In the genomic region with DNA sequence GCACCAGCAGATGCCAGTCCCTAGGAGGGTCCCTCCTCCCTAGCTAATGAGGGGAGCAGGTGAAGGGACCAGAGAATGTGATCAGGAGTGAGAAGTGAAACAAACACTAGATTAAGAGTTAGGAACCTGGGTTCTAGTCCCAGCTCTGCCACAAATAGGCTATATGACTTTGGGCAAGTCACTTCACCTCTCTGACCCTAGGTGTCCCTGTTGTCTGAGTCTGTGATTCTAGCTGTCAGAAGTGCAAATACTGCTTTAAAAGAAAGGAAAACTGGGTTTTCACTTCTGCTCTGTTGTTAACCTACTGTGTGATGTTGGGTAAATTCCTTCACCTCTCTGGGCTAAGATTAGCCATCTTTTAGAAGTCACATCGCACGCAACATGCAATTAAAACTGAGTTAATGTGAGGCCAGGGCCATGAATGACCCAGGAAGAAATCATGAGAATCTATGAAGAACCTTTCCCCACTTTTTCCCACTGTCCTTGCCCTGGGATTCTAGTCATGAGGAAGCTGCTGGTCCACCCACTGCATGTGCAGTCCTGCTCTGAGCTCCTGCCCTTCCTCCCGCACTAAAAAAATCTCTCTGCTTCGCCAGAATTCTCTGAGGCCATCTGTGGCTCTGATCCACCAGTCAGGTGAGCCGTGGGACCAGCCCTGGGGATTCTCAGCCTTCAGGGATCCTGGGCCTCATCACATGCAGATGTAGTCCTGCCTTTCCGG, we compare ENCODE assay signal across 10 cellular contexts.
DNase-seq lines count a peak whose midpoint lies in the region; ATAC-seq and TF ChIP-seq lines count a peak whose summit lies in the region.
"Had no signal": no experiment of that assay in that cellular context is flagged by ENCODE, and none has a peak within 500 bp of the region (broad histone marks: within the 10 kb centered on the region; RNA-seq: fewer than 3 reads in every experiment).

No MANE protein-coding gene starts in this region.

- WGBS in right cardiac atrium, result 92% methylated on average over 6 of the region's 6 CpGs

- H3K27ac ChIP-seq in VCaP, result no peak overlapping the region; the same call in 1 of the 2 replicates
- H3K27ac ChIP-seq in right cardiac atrium (ENCODE audit: low read length), result no peak overlapping the region
- H3K27ac ChIP-seq: SK-N-MC had no signal

- H3K27me3 ChIP-seq in BE2C (no peaks in the 10 kb centered on the region), right cardiac atrium (ENCODE audit: control insufficient read depth, insufficient read depth) (no peaks in the 10 kb centered on the region)

- DNase-seq in BE2C, result peak; percentile 22
- DNase-seq in right cardiac atrium, result no peak
- DNase-seq in H4 (ENCODE audit: low spot score), result no peak
- no peak for DNase-seq in DMS153 treated with DMSO at 0.1 percent for 48 hours (lab: John Stamatoyannopoulos, UW; ENCODE audit: unreplicated experiment)
- DNase-seq in NCI-H146 treated with DMSO at 0.1 percent for 48 hours (lab: John Stamatoyannopoulos, UW; ENCODE audit: unreplicated experiment), result no peak

- no peaks in the 10 kb centered on the region; the same call in 1 of the 2 replicates for H3K36me3 ChIP-seq in BE2C

- TF ChIP-seq CTCF in BE2C (IDR thresholded peaks at IDR 0.05; ENCODE audit: low read depth, low read length) (peak; percentile 72), GM12873 (IDR thresholded peaks at IDR 0.05; ENCODE audit: insufficient read depth, low read depth, low read length, missing control alignments) (peak; percentile 44), VCaP (conservative IDR thresholded peaks at IDR 0.05) (peak; percentile 61)

- no peaks in the 10 kb centered on the region for H3K9me3 ChIP-seq in BE2C
- no peaks in the 10 kb centered on the region for H3K9me3 ChIP-seq in right cardiac atrium (ENCODE audit: control insufficient read depth, low read length)

- no peak overlapping the region for H3K4me3 ChIP-seq in BE2C (ENCODE audit: low read depth, low read length)
- no peak overlapping the region for H3K4me3 ChIP-seq in right cardiac atrium (ENCODE audit: low read length)
- H3K4me3 ChIP-seq: SK-N-MC had no signal

- ATAC-seq in right cardiac atrium (peak; percentile 15 to 24), HG02610 (IDR thresholded peaks at IDR 0.05; ENCODE audit: unreplicated experiment) (no peak)
- ATAC-seq: stimulated activated memory B cell treated with anti-CD40 and anti-IgM and Interleukin-4, amounts not matched to agents 10 μg/mL and 1 μg/mL and 100 μg/mL, for 72 hours had no signal

- intact Hi-C loops in right cardiac atrium (cut with DNase I), result loop anchor here in 1 of 4 donors (10.0 kb wide), 1 partner anchor 180 kb away; a partner anchor contains a TSS

- peaks cover 38% of the 10 kb centered on the region for H3K4me1 ChIP-seq in BE2C
- H3K4me1 ChIP-seq in right cardiac atrium (ENCODE audit: control insufficient read depth, insufficient read depth, low read length), result peaks cover 22% of the 10 kb centered on the region
